9 cellular contexts compared by ENCODE assay signal in genomic region chr19:33177417-33177976, GRCh38. TPM values are rescaled to one million over a fixed set of nuclear protein-coding genes. Genes with fewer than 3 reads are reported as not detected.
A peak's percentile ranks its signal among the peaks of the same experiment; 100 is the strongest.
DNase-seq lines count a peak whose midpoint lies in the region; ATAC-seq and TF ChIP-seq lines count a peak whose summit lies in the region.
"Had no signal": no experiment of that assay in that cellular context is flagged by ENCODE, and none has a peak within 500 bp of the region (broad histone marks: within the 10 kb centered on the region; RNA-seq: fewer than 3 reads in every experiment).

No MANE protein-coding gene starts in this region.

- intact Hi-C loops in A673 (cut with micrococcal nuclease; ENCODE audit: unreplicated experiment) = no loop called here

- H3K27me3 ChIP-seq in A673 (replicated peaks; ENCODE audit: insufficient read depth, low read depth, low read length, poor library complexity) (no peaks in the 10 kb centered on the region), endodermal cell (ENCODE audit: control insufficient read depth, insufficient read depth, low read length, poor library complexity, severe bottlenecking) (peaks cover 4% of the 10 kb centered on the region)

- H3K4me3 Mint-ChIP-seq in endodermal cell (peak overlapping the region; percentile 91), neural crest cell (peak overlapping the region; percentile 97)

- no peaks in the 10 kb centered on the region for H3K9me3 ChIP-seq in A673 (ENCODE audit: low read depth, low read length, poor library complexity, severe bottlenecking)
- H3K9me3 ChIP-seq in SK-N-MC (ENCODE audit: low read depth, low read length) = no peaks in the 10 kb centered on the region
- H3K9me3 ChIP-seq in endodermal cell (ENCODE audit: control insufficient read depth, low read length) = no peaks in the 10 kb centered on the region

- DNase-seq in A673 (ENCODE audit: low spot score) (no peak), GF-D8 (lab: John Stamatoyannopoulos, UW) (peak; percentile 68), SK-N-MC (ENCODE audit: low read depth, low spot score) (peak; percentile 10), endodermal cell (peak; percentile 79), neural crest cell (ENCODE audit: low read depth, low spot score) (peak; percentile 62)

- peak; percentile 21 for ATAC-seq in HG03103 (IDR thresholded peaks at IDR 0.05; ENCODE audit: low read depth, unreplicated experiment)
- no peak for ATAC-seq in GM18867 (IDR thresholded peaks at IDR 0.05; ENCODE audit: unreplicated experiment)
- no peak for ATAC-seq in HG02588 (IDR thresholded peaks at IDR 0.05; ENCODE audit: unreplicated experiment)

- peaks cover 13% of the 10 kb centered on the region for H3K4me1 Mint-ChIP-seq in endodermal cell
- H3K4me1 Mint-ChIP-seq in neural crest cell = peaks cover 33% of the 10 kb centered on the region

- POLR2A ChIA-PET in A673 (lab: Charles Lee; ENCODE audit: low non-redundant PET) = no interaction called here

- H3K9ac ChIP-seq in SK-N-MC (ENCODE audit: insufficient read length) = peak overlapping the region; percentile 37
- H3K9ac ChIP-seq in endodermal cell (ENCODE audit: extremely low read depth, low read length, poor library complexity, severe bottlenecking) = peak overlapping the region; percentile 59

- H3K4me3 ChIP-seq in A673 (ENCODE audit: low read depth, low read length, poor library complexity, severe bottlenecking) (peak overlapping the region; percentile 94), SK-N-MC (peak overlapping the region; percentile 88), endodermal cell (ENCODE audit: low read length) (peak overlapping the region; percentile 87)

- H3K27ac Mint-ChIP-seq in endodermal cell (peak overlapping the region; percentile 30), neural crest cell (ENCODE audit: unreplicated experiment) (no peak overlapping the region)

- CTCF ChIA-PET in A673 (lab: Charles Lee) = interaction anchor here (0.7 to 0.9 kb wide), 2 partner anchors 67 to 198 kb away, joined by 3 to 5 read pairs; no protein-coding TSS in a partner anchor

- no TSS peak for BruUV-seq in A673 (replicated peaks; lab: Mats Ljungman, UMichigan)

- H3K27me3 Mint-ChIP-seq in endodermal cell (ENCODE audit: insufficient read depth) = peaks cover 9% of the 10 kb centered on the region
- H3K27me3 Mint-ChIP-seq in neural crest cell (ENCODE audit: low read depth) = peaks cover 14% of the 10 kb centered on the region

- peaks cover 2% of the 10 kb centered on the region for H3K36me3 Mint-ChIP-seq in endodermal cell (ENCODE audit: low read depth)
- peaks cover 5% of the 10 kb centered on the region for H3K36me3 Mint-ChIP-seq in neural crest cell (ENCODE audit: low read depth)

- TF ChIP-seq CTCF in A673 (conservative IDR thresholded peaks at IDR 0.05; ENCODE audit: low read depth, low read length) (peak; percentile 54), endodermal cell (conservative IDR thresholded peaks at IDR 0.05) (peak; percentile 61), neural crest cell (conservative IDR thresholded peaks at IDR 0.05) (peak; percentile 61)

- WGBS in endodermal cell (ENCODE audit: insufficient coverage in 1 of 2, insufficient read length in 1 of 2), 2 experiments = 2% methylated on average over 27 to 38 of the region's 38 CpGs

- no peaks in the 10 kb centered on the region for H3K9me3 Mint-ChIP-seq in endodermal cell
- peaks cover 4% of the 10 kb centered on the region for H3K9me3 Mint-ChIP-seq in neural crest cell

- no peaks in the 10 kb centered on the region for H3K4me1 ChIP-seq in A673 (ENCODE audit: insufficient read depth, low read length, poor library complexity, severe bottlenecking)
- H3K4me1 ChIP-seq in endodermal cell (ENCODE audit: control insufficient read depth, insufficient read depth, low read length) = peaks cover 7% of the 10 kb centered on the region

- H3K27ac ChIP-seq in A673 (ENCODE audit: low read depth, low read length, poor library complexity, severe bottlenecking) (peak overlapping the region; percentile 39), SK-N-MC (no peak overlapping the region), endodermal cell (ENCODE audit: low read depth, low read length) (peak overlapping the region; percentile 95)

- H3K36me3 ChIP-seq in A673 (ENCODE audit: insufficient read depth, low read length, poor library complexity, severe bottlenecking) (no peaks in the 10 kb centered on the region), SK-N-MC (ENCODE audit: insufficient read depth, low read length) (no peaks in the 10 kb centered on the region), endodermal cell (ENCODE audit: control insufficient read depth, insufficient read depth, low read length) (no peaks in the 10 kb centered on the region)

RNA-seq across cellular contexts. Expression of gene LRP3, which starts 16.6 kb away (rescaled TPM):
- total RNA-seq in A673 (2021) = 39.4 and 42.0 TPM in 2 replicates
- total RNA-seq in endodermal cell = 10 to 100 TPM; 21.2 to 34.4 TPM
- polyA plus RNA-seq in endodermal cell (2013, experiment 1 of 2) = 34.1 TPM
- polyA plus RNA-seq in endodermal cell (2013, experiment 2 of 2) = 28.8 TPM
- total RNA-seq in neural crest cell = 79.6 and 85.6 TPM in 2 replicates

RNA-seq across cellular contexts. Expression of gene WDR88, which starts 45.6 kb away (rescaled TPM):
- total RNA-seq in A673 (2021) (not detected in 2 replicates), endodermal cell (not detected), neural crest cell (not detected in 2 replicates)
- polyA plus RNA-seq in endodermal cell (2013, experiment 1 of 2) = not detected
- not detected for polyA plus RNA-seq in endodermal cell (2013, experiment 2 of 2)
- total RNA-seq: T-helper 1 cell treated with Interleukin-12 subunit alpha and Interleukin-12 subunit beta and Interleukin-4 antibody, amounts not matched to agents 30 ng/mL and 1 ng/mL, for 36 hours had no signal

RNA-seq across cellular contexts. Expression of gene SLC7A10, which starts 48.2 kb away (rescaled TPM):
- total RNA-seq in A673 (2021) = 0.17 and 0.28 TPM in 2 replicates
- total RNA-seq in endodermal cell = under 1 TPM in 1 of 2 donors, not detected in 1; 0.35 TPM
- polyA plus RNA-seq in endodermal cell (2013, experiment 1 of 2) = 1.6 TPM
- 0.95 TPM for polyA plus RNA-seq in endodermal cell (2013, experiment 2 of 2)
- 0.96 and 1.4 TPM in 2 replicates for total RNA-seq in neural crest cell
- total RNA-seq: T-helper 1 cell treated with Interleukin-12 subunit alpha and Interleukin-12 subunit beta and Interleukin-4 antibody, amounts not matched to agents 30 ng/mL and 1 ng/mL, for 36 hours had no signal
